In the genomic region with DNA sequence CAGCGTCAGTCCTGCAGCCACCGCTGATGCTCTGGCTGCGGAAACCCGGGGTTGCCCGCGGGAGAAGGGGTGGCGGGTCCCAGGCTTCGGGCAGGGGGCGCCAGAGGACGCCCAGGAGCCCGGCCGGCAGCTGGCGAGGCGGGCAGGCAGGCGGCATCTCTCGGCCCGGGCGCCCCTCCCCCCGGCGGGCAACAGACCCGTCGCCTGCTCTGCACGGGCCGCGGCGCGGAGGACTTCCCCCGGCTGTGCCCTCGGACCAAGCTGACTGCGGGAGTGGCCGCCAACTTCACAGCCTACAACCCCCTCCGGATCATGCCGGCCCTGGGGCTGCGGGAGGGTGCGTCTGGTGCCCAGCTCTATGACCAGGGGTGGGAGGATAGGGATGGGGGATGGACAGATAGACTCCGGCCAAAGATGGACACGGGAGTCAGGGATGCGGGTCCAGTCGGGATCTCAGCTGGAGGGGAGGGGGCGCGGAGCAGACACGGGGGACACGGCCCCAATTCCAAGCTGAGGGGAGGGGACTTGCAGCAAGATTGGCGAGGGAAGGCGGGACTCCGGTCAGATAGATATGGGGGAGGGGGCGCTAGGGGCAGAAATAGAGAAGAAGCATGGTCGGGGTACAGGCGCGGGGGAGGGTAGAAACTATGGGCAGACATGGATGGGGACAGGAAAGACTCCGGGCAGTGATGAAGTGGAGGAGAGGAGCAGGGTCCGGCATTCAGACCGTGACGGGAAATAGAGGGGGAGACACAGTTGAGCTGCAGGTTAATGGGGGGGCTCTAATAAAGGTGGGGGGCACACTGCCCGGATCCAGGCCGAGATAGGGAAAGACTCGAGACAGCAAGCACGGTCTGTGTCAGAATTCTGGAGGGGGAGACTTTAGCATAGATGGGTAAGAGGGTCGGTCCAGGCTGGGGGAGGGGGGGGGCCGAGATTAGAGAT, we compare ENCODE assay signal across 8 cellular contexts. TPM values are rescaled to one million over a fixed set of nuclear protein-coding genes. Genes with fewer than 3 reads are reported as not detected.
DNase-seq lines count a peak whose midpoint lies in the region; ATAC-seq and TF ChIP-seq lines count a peak whose summit lies in the region.

No MANE protein-coding gene starts in this region.

- H4K20me1 ChIP-seq in DND-41 (ENCODE audit: insufficient read depth, low read length) (peaks cover 46% of the 10 kb centered on the region), SU-DHL-6 (ENCODE audit: low read depth, low read length) (peaks cover 7% of the 10 kb centered on the region)

- no peaks in the 10 kb centered on the region for H3K9me2 ChIP-seq in SU-DHL-6 (replicated peaks; ENCODE audit: insufficient read depth, low read length)

- H3K4me2 ChIP-seq in DND-41 (ENCODE audit: insufficient read depth, low read length) (peak overlapping the region; percentile 87), SU-DHL-6 (ENCODE audit: low read depth, low read length, poor library complexity, severe bottlenecking) (peak overlapping the region; percentile 68)

- H3K4me1 Mint-ChIP-seq in activated naive CD8-positive, alpha-beta T cell treated with anti-CD3 and anti-CD28 coated beads, Interleukin-2, amount 50 U/mL, for 24 hours, result peaks cover 23% of the 10 kb centered on the region
- H3K4me1 Mint-ChIP-seq in progenitor cell of endocrine pancreas (ENCODE audit: low read depth), result peaks cover 6% of the 10 kb centered on the region

- H3K27me3 ChIP-seq in DND-41 (ENCODE audit: insufficient read depth, low read length, poor library complexity), result peaks cover 44% of the 10 kb centered on the region
- H3K27me3 ChIP-seq in MG63, result no peaks in the 10 kb centered on the region
- no peaks in the 10 kb centered on the region for H3K27me3 ChIP-seq in SU-DHL-6 (ENCODE audit: low read length)

- H3K9me3 ChIP-seq in DND-41 (ENCODE audit: insufficient read depth, low read length, severe bottlenecking) (no peaks in the 10 kb centered on the region), MG63 (no peaks in the 10 kb centered on the region), SU-DHL-6 (ENCODE audit: insufficient read depth, low read length) (no peaks in the 10 kb centered on the region)

- H3K4me3 ChIP-seq in DND-41 (ENCODE audit: low read depth in 1 of 2, low read length in 2 of 2), result peak overlapping the region; percentile 63 to 73
- H3K4me3 ChIP-seq in MG63, result peak overlapping the region; percentile 58
- H3K4me3 ChIP-seq in SU-DHL-6 (ENCODE audit: insufficient read depth, low read length, poor library complexity, severe bottlenecking), result peak overlapping the region; percentile 56

- no peak overlapping the region for H3K27ac Mint-ChIP-seq in activated naive CD8-positive, alpha-beta T cell treated with anti-CD3 and anti-CD28 coated beads, Interleukin-2, amount 50 U/mL, for 24 hours
- no peak overlapping the region for H3K27ac Mint-ChIP-seq in progenitor cell of endocrine pancreas

- H3K36me3 ChIP-seq in DND-41 (ENCODE audit: insufficient read depth, low read length) (no peaks in the 10 kb centered on the region; the same call in 1 of the 2 replicates), MG63 (no peaks in the 10 kb centered on the region), SU-DHL-6 (ENCODE audit: low read length) (no peaks in the 10 kb centered on the region)

- no peaks in the 10 kb centered on the region for H3K36me3 Mint-ChIP-seq in activated naive CD8-positive, alpha-beta T cell treated with anti-CD3 and anti-CD28 coated beads, Interleukin-2, amount 50 U/mL, for 24 hours (ENCODE audit: low read depth)
- no peaks in the 10 kb centered on the region for H3K36me3 Mint-ChIP-seq in progenitor cell of endocrine pancreas (ENCODE audit: insufficient read depth)

- peaks cover 7% of the 10 kb centered on the region for H3F3A ChIP-seq in SU-DHL-6 (ENCODE audit: insufficient read depth)

- intact Hi-C loops in left cardiac atrium (cut with DNase I), result no loop called here

- H3K9ac ChIP-seq in DND-41 (ENCODE audit: low read depth, low read length) (peak overlapping the region; percentile 70; the same call in 1 of the 2 replicates), SU-DHL-6 (ENCODE audit: low read length) (peak overlapping the region; percentile 65)

- no peaks in the 10 kb centered on the region for H3K9me3 Mint-ChIP-seq in activated naive CD8-positive, alpha-beta T cell treated with anti-CD3 and anti-CD28 coated beads, Interleukin-2, amount 50 U/mL, for 24 hours
- H3K9me3 Mint-ChIP-seq in progenitor cell of endocrine pancreas (ENCODE audit: low read depth), result no peaks in the 10 kb centered on the region

- H3K27ac ChIP-seq in DND-41 (ENCODE audit: low read length) (peak overlapping the region; percentile 29; the same call in 1 of the 2 replicates), SU-DHL-6 (ENCODE audit: low read depth, low read length) (peak overlapping the region; percentile 39; the same call in 1 of the 2 replicates)

- H3K79me2 ChIP-seq in DND-41 (ENCODE audit: insufficient read depth, low read length) (peaks cover 4% of the 10 kb centered on the region), SU-DHL-6 (ENCODE audit: insufficient read depth, low read length) (no peaks in the 10 kb centered on the region)

- DNase-seq in DND-41, result peak; percentile 82
- DNase-seq in MG63, result peak; percentile 81
- DNase-seq in activated naive CD8-positive, alpha-beta T cell treated with anti-CD3 and anti-CD28 coated beads, Interleukin-2, amount 50 U/mL, for 24 hours, result peak; percentile 78
- peak; percentile 68 for DNase-seq in left cardiac atrium
- peak; percentile 69 for DNase-seq in progenitor cell of endocrine pancreas (ENCODE audit: low spot score, unreplicated experiment)

- H2AFZ ChIP-seq in DND-41 (ENCODE audit: low read depth, low read length), result peak overlapping the region; percentile 50
- H2AFZ ChIP-seq in SU-DHL-6 (ENCODE audit: low read depth, low read length, severe bottlenecking), result peak overlapping the region; percentile 24

- peak; percentile 69 for ATAC-seq in DND-41 (ENCODE audit: insufficient read depth, low read depth)
- ATAC-seq in activated naive CD8-positive, alpha-beta T cell treated with anti-CD3 and anti-CD28 coated beads, Interleukin-2, amount 50 U/mL, for 24 hours, result peak; percentile 31
- peak; percentile 51 to 61 for ATAC-seq in left cardiac atrium
- ATAC-seq in HG03108 (IDR thresholded peaks at IDR 0.05; ENCODE audit: unreplicated experiment), result no peak
- ATAC-seq in GM21526 (IDR thresholded peaks at IDR 0.05; ENCODE audit: low FRiP score, unreplicated experiment), result no peak

- peaks cover 46% of the 10 kb centered on the region for H3K4me1 ChIP-seq in DND-41 (ENCODE audit: insufficient read depth, low read length)

- H3K27me3 Mint-ChIP-seq in activated naive CD8-positive, alpha-beta T cell treated with anti-CD3 and anti-CD28 coated beads, Interleukin-2, amount 50 U/mL, for 24 hours, result peaks cover 25% of the 10 kb centered on the region
- H3K27me3 Mint-ChIP-seq in progenitor cell of endocrine pancreas, result peaks cover 58% of the 10 kb centered on the region

- H3K4me3 Mint-ChIP-seq in activated naive CD8-positive, alpha-beta T cell treated with anti-CD3 and anti-CD28 coated beads, Interleukin-2, amount 50 U/mL, for 24 hours, result peak overlapping the region; percentile 70
- H3K4me3 Mint-ChIP-seq in progenitor cell of endocrine pancreas (ENCODE audit: low read depth), result peak overlapping the region; percentile 68

- peak; percentile 81 for TF ChIP-seq CTCF in DND-41 (IDR thresholded peaks at IDR 0.05; ENCODE audit: borderline replicate concordance, extremely low read depth, low read length, poor library complexity, severe bottlenecking)
- TF ChIP-seq CTCF in SU-DHL-6 (IDR thresholded peaks at IDR 0.05; ENCODE audit: insufficient read depth, low read length, poor library complexity, severe bottlenecking), result peak; percentile 69
- TF ChIP-seq CTCF in progenitor cell of endocrine pancreas (IDR thresholded peaks at IDR 0.05; ENCODE audit: unreplicated experiment), result peak; percentile 74

RNA-seq across cellular contexts. Expression of gene ADGRB2, which starts 1.1 kb away (rescaled TPM):
- total RNA-seq in MG63 (2014; rRNA removed; shearing (Covaris generic); ENCODE audit: low replicate concordance), result 3.4 and 8.5 TPM in 2 replicates
- total RNA-seq in left cardiac atrium, result 10 to 100 TPM; 14.0 to 18.7 TPM
- total RNA-seq in progenitor cell of endocrine pancreas, result 4.6 and 5.5 TPM in 2 replicates

RNA-seq across cellular contexts. Expression of gene SPOCD1, which starts 52.8 kb away (rescaled TPM):
- total RNA-seq in MG63 (2014; rRNA removed; shearing (Covaris generic); ENCODE audit: low replicate concordance), result 27.6 and 32.3 TPM in 2 replicates
- total RNA-seq in left cardiac atrium (1 to 10 TPM in 1 of 2 donors, under 1 TPM in 1; 0.18 to 1.2 TPM), progenitor cell of endocrine pancreas (0.36 and 0.91 TPM in 2 replicates)

RNA-seq across cellular contexts. Expression of gene COL16A1, which starts 59.2 kb away (rescaled TPM):
- total RNA-seq in MG63 (2014; rRNA removed; shearing (Covaris generic); ENCODE audit: low replicate concordance), result 156 and 192 TPM in 2 replicates
- 10 to 100 TPM; 19.8 to 27.5 TPM for total RNA-seq in left cardiac atrium
- 0.67 and 2.1 TPM in 2 replicates for total RNA-seq in progenitor cell of endocrine pancreas

Comparison
In these comparisons a context has a peak if more than half of its experiments do, and no peak if none do; other contexts are left out.
1. ATAC-seq: peak in DND-41 (single experiment), activated naive CD8-positive, alpha-beta T cell treated with anti-CD3 and anti-CD28 coated beads, Interleukin-2, amount 50 U/mL, for 24 hours (single experiment) and left cardiac atrium (2 of 2); none in HG03108 (single experiment) and GM21526 (single experiment).
2. RNA of gene SPOCD1, which starts 52.8 kb away (total RNA-seq): 27.6 to 32.3 TPM in MG63; 0.18 to 1.2 TPM in left cardiac atrium and 0.36 to 0.91 TPM in progenitor cell of endocrine pancreas; every median in the first group is over 10 times any median in the second.
3. Peak in every context shown above with its lines, with median percentiles within 50 percentile points of each other: DNase-seq, H3K4me3 ChIP-seq and CTCF ChIP-seq.